8 cellular contexts compared by ENCODE assay signal in genomic region chr14:91241848-91242247, GRCh38. TPM values are rescaled to one million over a fixed set of nuclear protein-coding genes. Genes with fewer than 3 reads are reported as not detected.
DNase-seq lines count a peak whose midpoint lies in the region; ATAC-seq, FAIRE-seq and TF ChIP-seq lines count a peak whose summit lies in the region.

No MANE protein-coding gene starts in this region.

- H3K4me3 ChIP-seq in tibial nerve (peak overlapping the region in 1 of 4 donors; percentile 9), uterus (no peak overlapping the region), esophagus muscularis mucosa (peak overlapping the region in 2 of 4 donors; percentile 3 to 23)

- peaks cover 0 to 2% (median 0%) of the 10 kb centered on the region in 6 donors for H3K9me3 Mint-ChIP-seq in immature natural killer cell

- H3K27me3 ChIP-seq in tibial nerve: no peaks in the 10 kb centered on the region
- H3K27me3 ChIP-seq in uterus: no peaks in the 10 kb centered on the region
- peaks cover 0 to 5% (median 0%) of the 10 kb centered on the region in 4 donors for H3K27me3 ChIP-seq in esophagus muscularis mucosa

- H3K27ac Mint-ChIP-seq in immature natural killer cell: peak overlapping the region; percentile 89 to 98 (median 94)

- H3K36me3 Mint-ChIP-seq in immature natural killer cell: peaks cover 20 to 41% (median 23%) of the 10 kb centered on the region in 3 donors

- no peak for TF ChIP-seq EP300 in tibial nerve (IDR thresholded peaks at IDR 0.05)
- no peak for TF ChIP-seq EP300 in esophagus muscularis mucosa (IDR thresholded peaks at IDR 0.05)

- DNase-seq in GM12892 (ENCODE audit: insufficient read length): no peak
- peak; percentile 98 for DNase-seq in MV-4-11 (lab: John Stamatoyannopoulos, UW)
- peak in 2 of 3 donors; percentile 53 to 56 for DNase-seq in immature natural killer cell
- DNase-seq in tibial nerve (ENCODE audit: low spot score in 2 of 2): no peak
- DNase-seq in uterus: no peak
- DNase-seq in HTR-8/SVneo (ENCODE audit: insufficient read length, low spot score): no peak
- DNase-seq in esophagus muscularis mucosa (ENCODE audit: extremely low spot score): no peak

- TF ChIP-seq CTCF in tibial nerve (IDR thresholded peaks at IDR 0.05) (no peak), uterus (IDR thresholded peaks at IDR 0.05) (no peak), esophagus muscularis mucosa (IDR thresholded peaks at IDR 0.05) (no peak)

- H3K36me3 ChIP-seq in tibial nerve (no peaks in the 10 kb centered on the region), uterus (no peaks in the 10 kb centered on the region), esophagus muscularis mucosa (no peaks in the 10 kb centered on the region)

- H3K27me3 Mint-ChIP-seq in immature natural killer cell (ENCODE audit: low read depth in 3 of 3): peaks cover 12 to 15% (median 13%) of the 10 kb centered on the region in 3 donors

- ATAC-seq in GM21576 (IDR thresholded peaks at IDR 0.05; ENCODE audit: unreplicated experiment): peak; percentile 64

- H3K27ac ChIP-seq in tibial nerve (peak overlapping the region in 1 of 4 donors; percentile 7), uterus (no peak overlapping the region), esophagus muscularis mucosa (replicated peaks in 1 of 4) (no peak overlapping the region)

- H3K4me1 Mint-ChIP-seq in immature natural killer cell: peaks cover 92 to 96% of the 10 kb centered on the region in 2 donors

- 71 to 76% methylated on average over 8 of the region's 8 CpGs for WGBS in tibial nerve, 2 donors
- 71% methylated on average over 8 of the region's 8 CpGs for WGBS in esophagus muscularis mucosa

- H3K4me3 Mint-ChIP-seq in immature natural killer cell: peak overlapping the region; percentile 89 to 94 (median 93)

- H3K9me3 ChIP-seq in tibial nerve (peaks cover 0 to 19% (median 0%) of the 10 kb centered on the region in 4 donors), uterus (peaks cover 0 to 3% of the 10 kb centered on the region in 2 donors), esophagus muscularis mucosa (no peaks in the 10 kb centered on the region)

- H3K4me1 ChIP-seq in tibial nerve (peaks cover 0 to 26% (median 5%) of the 10 kb centered on the region in 4 donors), uterus (no peaks in the 10 kb centered on the region), esophagus muscularis mucosa (peaks cover 10 to 31% (median 25%) of the 10 kb centered on the region in 4 donors)

- FAIRE-seq in GM12892 (lab: Jason Lieb, UNC) (peak; percentile 76), HTR-8/SVneo (lab: Jason Lieb, UNC) (no peak)

- TF ChIP-seq POLR2A in GM12892 (IDR thresholded peaks at IDR 0.05; ENCODE audit: low read depth, low read length) (peak; percentile 33; the same call in 1 of the 2 replicates), tibial nerve (IDR thresholded peaks at IDR 0.05) (no peak), uterus (IDR thresholded peaks at IDR 0.05) (no peak), esophagus muscularis mucosa (IDR thresholded peaks at IDR 0.05; ENCODE audit: low read depth) (no peak)

- intact Hi-C loops in uterus (cut with DNase I; ENCODE audit: low total_unique reads) (no loop called here), esophagus muscularis mucosa (cut with DNase I) (no loop called here)

RNA-seq across cellular contexts. Expression of gene GPR68, which starts 2.7 kb away (rescaled TPM):
- polyA plus RNA-seq in GM12892 (2012; ENCODE audit: missing spikeins): 1.3 TPM
- polyA plus RNA-seq in immature natural killer cell: 10 to 100 TPM; 19.0 to 40.4 (median 22.4) TPM
- total RNA-seq in tibial nerve: 1 to 10 TPM in 1 of 4 donors, under 1 TPM in 3; 0.21 to 4.1 (median 0.52) TPM
- total RNA-seq in uterus: under 1 TPM in 2 of 4 donors, not detected in 2; 0.48 to 0.98 TPM
- 1 to 10 TPM; 1.3 to 9.1 (median 5.4) TPM for total RNA-seq in esophagus muscularis mucosa

Comparison
In these comparisons a context has a peak if more than half of its experiments do, and no peak if none do; other contexts are left out.
1. DNase-seq: peak in MV-4-11 (single experiment) and immature natural killer cell (2 of 3); none in GM12892 (single experiment), tibial nerve (0 of 2), uterus (0 of 2), HTR-8/SVneo (single experiment) and esophagus muscularis mucosa (single experiment).